In genomic region chr11:96219981-96220623, GRCh38 we compare ENCODE assay signal across 9 cellular contexts.
DNase-seq lines count a peak whose midpoint lies in the region; ATAC-seq, FAIRE-seq and TF ChIP-seq lines count a peak whose summit lies in the region.
"Had no signal": no experiment of that assay in that cellular context is flagged by ENCODE, and none has a peak within 500 bp of the region (broad histone marks: within the 10 kb centered on the region; RNA-seq: fewer than 3 reads in every experiment).

No MANE protein-coding gene starts in this region.

- peak overlapping the region; percentile 65 for H3K4me3 Mint-ChIP-seq in activated naive CD8-positive, alpha-beta T cell

- CTCF ChIA-PET in A549 (lab: Yijun Ruan, JAX), result no interaction called here

- H3K4me3 ChIP-seq in A549 (no peak overlapping the region), liver (ENCODE audit: low read depth in 1 of 3, low read length in 3 of 3) (no peak overlapping the region), sigmoid colon (no peak overlapping the region)

- no peaks in the 10 kb centered on the region for H3K9me3 Mint-ChIP-seq in activated naive CD8-positive, alpha-beta T cell (ENCODE audit: low read depth)

- no peaks in the 10 kb centered on the region for H3K27me3 Mint-ChIP-seq in activated naive CD8-positive, alpha-beta T cell

- no peaks in the 10 kb centered on the region for H3K27me3 ChIP-seq in liver (ENCODE audit: control insufficient read depth in 4 of 4, insufficient read depth in 4 of 4, low read length in 3 of 4)
- H3K27me3 ChIP-seq in sigmoid colon, result no peaks in the 10 kb centered on the region

- no peaks in the 10 kb centered on the region for H3K36me3 ChIP-seq in liver (ENCODE audit: control insufficient read depth in 4 of 4, insufficient read depth in 3 of 4, low read depth in 1 of 4, low read length in 3 of 4)
- no peaks in the 10 kb centered on the region for H3K36me3 ChIP-seq in sigmoid colon

- H3K9ac ChIP-seq in liver (ENCODE audit: low read depth in 1 of 2, low read length in 2 of 2), result no peak overlapping the region

- ATAC-seq in A549 (peak in 1 of 2 experiments; percentile 55; a peak in 2 of 6 replicates), GM21529 (IDR thresholded peaks at IDR 0.05; ENCODE audit: unreplicated experiment) (no peak), GM18870 (IDR thresholded peaks at IDR 0.05; ENCODE audit: unreplicated experiment) (no peak)

- DNase-seq in A549 (ENCODE audit: low read depth in 1 of 2, low spot score in 1 of 2), result peak in 1 of 2 experiments; percentile 11
- DNase-seq in HCEC 1CT, result peak; percentile 82
- DNase-seq in sigmoid colon, result no peak
- no peak for DNase-seq in DMS114 treated with DMSO at 0.1 percent for 48 hours (lab: John Stamatoyannopoulos, UW; ENCODE audit: unreplicated experiment)
- DNase-seq: activated CD4-positive, alpha-beta T cell treated with anti-CD3 and anti-CD28 coated beads, Interleukin-2, amount 50 U/mL, for 1 hour had no signal

- TF ChIP-seq EP300 in A549 (IDR thresholded peaks at IDR 0.05) (no peak), sigmoid colon (IDR thresholded peaks at IDR 0.05) (no peak)

- TF ChIP-seq POLR2A in A549 (IDR thresholded peaks at IDR 0.05; ENCODE audit: low read length) (no peak), sigmoid colon (IDR thresholded peaks at IDR 0.05) (no peak)

- no peak for TF ChIP-seq RAD21 in A549 (conservative IDR thresholded peaks at IDR 0.05 in 1 of 2, IDR thresholded peaks at IDR 0.05 in 1 of 2)
- TF ChIP-seq RAD21 in liver (IDR thresholded peaks at IDR 0.05), result peak; percentile 30 to 33

- peak overlapping the region; percentile 61 for H3K4me2 ChIP-seq in A549

- peaks cover 26% of the 10 kb centered on the region; the same call in 2 of the 3 replicates for H3K4me1 ChIP-seq in A549
- peaks cover 2 to 4% (median 3%) of the 10 kb centered on the region in 4 donors for H3K4me1 ChIP-seq in liver (ENCODE audit: control insufficient read depth in 4 of 4, insufficient read depth in 4 of 4, low read length in 3 of 4)
- peaks cover 0 to 28% (median 17%) of the 10 kb centered on the region in 4 donors for H3K4me1 ChIP-seq in sigmoid colon

- no peaks in the 10 kb centered on the region for H3K9me3 ChIP-seq in A549
- no peaks in the 10 kb centered on the region for H3K9me3 ChIP-seq in liver (ENCODE audit: control insufficient read depth in 4 of 4, low read length in 3 of 4)
- H3K9me3 ChIP-seq in sigmoid colon, result no peaks in the 10 kb centered on the region

- 23% methylated on average over 3 of the region's 3 CpGs for WGBS in A549 (ENCODE audit: missing lambda C conversion rate)
- WGBS in liver, result 46% methylated on average over 3 of the region's 3 CpGs
- WGBS in sigmoid colon, 2 donors, result 58 to 76% methylated on average over 3 of the region's 3 CpGs

- intact Hi-C loops in sigmoid colon (cut with DNase I), result no loop called here

- H3K4me1 Mint-ChIP-seq in activated naive CD8-positive, alpha-beta T cell (ENCODE audit: low read depth), result peaks cover 91% of the 10 kb centered on the region

- H3K36me3 Mint-ChIP-seq in activated naive CD8-positive, alpha-beta T cell, result peaks cover 8% of the 10 kb centered on the region

- TF ChIP-seq CTCF in A549 (IDR thresholded peaks at IDR 0.05) (no peak), liver (IDR thresholded peaks at IDR 0.05; ENCODE audit: low read depth, low read length, missing input control) (no peak), sigmoid colon (IDR thresholded peaks at IDR 0.05) (no peak)

- no peak for FAIRE-seq in A549 (lab: Jason Lieb, UNC)

- H3K27ac ChIP-seq in A549 (peak overlapping the region; percentile 41 to 76; a peak in 5 of 6 replicates), liver (ENCODE audit: low read depth in 1 of 2, low read length in 2 of 2) (peak overlapping the region in 1 of 2 donors; percentile 36), sigmoid colon (peak overlapping the region in 1 of 4 donors; percentile 32)

- peak overlapping the region; percentile 95 for H3K27ac Mint-ChIP-seq in activated naive CD8-positive, alpha-beta T cell

- POLR2A ChIA-PET in A549 (lab: Yijun Ruan, JAX), result no interaction called here

TF ChIP-seq in A549, 52 proteins besides CTCF, POLR2A, EP300 and RAD21:
- TF ChIP-seq CHD2 (IDR thresholded peaks at IDR 0.05; ENCODE audit: low read length, partially characterized antibody) (no peak), CEBPB (IDR thresholded peaks at IDR 0.05) (peak in 1 of 2 experiments; percentile 48; a peak in 1 of 4 replicates), FOSL2 (IDR thresholded peaks at IDR 0.05) (no peak), FOSL2 (CRISPR knock-in tag; IDR thresholded peaks at IDR 0.05) (peak; percentile 8; the same call in 1 of the 2 replicates)

TF ChIP-seq in liver, 16 proteins besides CTCF, POLR2A, EP300 and RAD21:
- TF ChIP-seq, protein P1, sequence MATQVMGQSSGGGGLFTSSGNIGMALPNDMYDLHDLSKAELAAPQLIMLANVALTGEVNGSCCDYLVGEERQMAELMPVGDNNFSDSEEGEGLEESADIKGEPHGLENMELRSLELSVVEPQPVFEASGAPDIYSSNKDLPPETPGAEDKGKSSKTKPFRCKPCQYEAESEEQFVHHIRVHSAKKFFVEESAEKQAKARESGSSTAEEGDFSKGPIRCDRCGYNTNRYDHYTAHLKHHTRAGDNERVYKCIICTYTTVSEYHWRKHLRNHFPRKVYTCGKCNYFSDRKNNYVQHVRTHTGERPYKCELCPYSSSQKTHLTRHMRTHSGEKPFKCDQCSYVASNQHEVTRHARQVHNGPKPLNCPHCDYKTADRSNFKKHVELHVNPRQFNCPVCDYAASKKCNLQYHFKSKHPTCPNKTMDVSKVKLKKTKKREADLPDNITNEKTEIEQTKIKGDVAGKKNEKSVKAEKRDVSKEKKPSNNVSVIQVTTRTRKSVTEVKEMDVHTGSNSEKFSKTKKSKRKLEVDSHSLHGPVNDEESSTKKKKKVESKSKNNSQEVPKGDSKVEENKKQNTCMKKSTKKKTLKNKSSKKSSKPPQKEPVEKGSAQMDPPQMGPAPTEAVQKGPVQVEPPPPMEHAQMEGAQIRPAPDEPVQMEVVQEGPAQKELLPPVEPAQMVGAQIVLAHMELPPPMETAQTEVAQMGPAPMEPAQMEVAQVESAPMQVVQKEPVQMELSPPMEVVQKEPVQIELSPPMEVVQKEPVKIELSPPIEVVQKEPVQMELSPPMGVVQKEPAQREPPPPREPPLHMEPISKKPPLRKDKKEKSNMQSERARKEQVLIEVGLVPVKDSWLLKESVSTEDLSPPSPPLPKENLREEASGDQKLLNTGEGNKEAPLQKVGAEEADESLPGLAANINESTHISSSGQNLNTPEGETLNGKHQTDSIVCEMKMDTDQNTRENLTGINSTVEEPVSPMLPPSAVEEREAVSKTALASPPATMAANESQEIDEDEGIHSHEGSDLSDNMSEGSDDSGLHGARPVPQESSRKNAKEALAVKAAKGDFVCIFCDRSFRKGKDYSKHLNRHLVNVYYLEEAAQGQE (IDR thresholded peaks at IDR 0.05), result no peak
- TF ChIP-seq TAF1 (conservative IDR thresholded peaks at IDR 0.05) (no peak), MAX (IDR thresholded peaks at IDR 0.05) (peak; percentile 55), YY1 (IDR thresholded peaks at IDR 0.05) (no peak), GABPA (IDR thresholded peaks at IDR 0.05 in 1 of 2, conservative IDR thresholded peaks at IDR 0.05 in 1 of 2) (peak; percentile 30 to 40), FOXA2 (IDR thresholded peaks at IDR 0.05) (no peak), NR2F2 (IDR thresholded peaks at IDR 0.05) (no peak), HNF4A (conservative IDR thresholded peaks at IDR 0.05) (no peak)
- TF ChIP-seq, protein P2, sequence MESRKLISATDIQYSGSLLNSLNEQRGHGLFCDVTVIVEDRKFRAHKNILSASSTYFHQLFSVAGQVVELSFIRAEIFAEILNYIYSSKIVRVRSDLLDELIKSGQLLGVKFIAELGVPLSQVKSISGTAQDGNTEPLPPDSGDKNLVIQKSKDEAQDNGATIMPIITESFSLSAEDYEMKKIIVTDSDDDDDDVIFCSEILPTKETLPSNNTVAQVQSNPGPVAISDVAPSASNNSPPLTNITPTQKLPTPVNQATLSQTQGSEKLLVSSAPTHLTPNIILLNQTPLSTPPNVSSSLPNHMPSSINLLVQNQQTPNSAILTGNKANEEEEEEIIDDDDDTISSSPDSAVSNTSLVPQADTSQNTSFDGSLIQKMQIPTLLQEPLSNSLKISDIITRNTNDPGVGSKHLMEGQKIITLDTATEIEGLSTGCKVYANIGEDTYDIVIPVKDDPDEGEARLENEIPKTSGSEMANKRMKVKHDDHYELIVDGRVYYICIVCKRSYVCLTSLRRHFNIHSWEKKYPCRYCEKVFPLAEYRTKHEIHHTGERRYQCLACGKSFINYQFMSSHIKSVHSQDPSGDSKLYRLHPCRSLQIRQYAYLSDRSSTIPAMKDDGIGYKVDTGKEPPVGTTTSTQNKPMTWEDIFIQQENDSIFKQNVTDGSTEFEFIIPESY (IDR thresholded peaks at IDR 0.05), result no peak
TF ChIP-seq in liver: peak in this region for 2.
